34 cellular contexts compared by ENCODE assay signal in the genomic region with DNA sequence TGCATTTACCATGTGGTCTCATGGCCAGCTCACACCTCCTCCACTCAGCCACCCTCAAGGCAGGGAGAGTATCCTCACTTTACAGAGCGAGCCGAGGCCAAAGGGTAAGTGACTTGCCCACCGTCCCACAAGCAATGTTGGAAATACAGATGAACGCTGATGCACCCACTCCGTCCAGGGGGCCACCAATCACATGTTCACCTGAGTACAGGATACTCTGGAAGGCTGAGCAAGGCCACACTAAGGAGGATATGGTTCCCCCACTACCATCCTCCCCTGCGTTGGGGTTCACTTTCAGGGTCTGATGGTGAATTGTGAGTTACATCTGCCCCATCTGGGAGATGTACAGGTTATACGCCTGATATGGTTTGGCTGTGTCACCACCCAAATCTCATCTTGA.
"Had no signal": no experiment of that assay in that cellular context is flagged by ENCODE, and none has a peak within 500 bp of the region (broad histone marks: within the 10 kb centered on the region; RNA-seq: fewer than 3 reads in every experiment).

No MANE protein-coding gene starts in this region.

- H2AFZ ChIP-seq: hepatocyte had no signal

- H3K4me3 Mint-ChIP-seq: activated B cell treated with CpG ODN at 0.5 μM for 24 hours; activated naive CD4-positive, alpha-beta T cell treated with anti-CD3 and anti-CD28 coated beads for 36 hours; activated naive CD4-positive, alpha-beta T cell treated with anti-CD3 and anti-CD28 coated beads, Interleukin-2, amount 50 U/mL, for 24 hours; activated naive CD8-positive, alpha-beta T cell treated with anti-CD3 and anti-CD28 coated beads for 36 hours; activated naive CD8-positive, alpha-beta T cell treated with anti-CD3 and anti-CD28 coated beads, Interleukin-2, amount 50 U/mL, for 24 hours; activated T-helper 1 cell treated with anti-CD3 and anti-CD28 coated beads, Interleukin-12 subunit alpha, Interleukin-12 subunit beta, Interleukin-2, Interleukin-4 antibody, amounts not matched to agents 30 ng/mL and 10 ng/mL and 1 ng/mL, durations not matched to agents 14 hours and 24 hours and 36 hours; T-helper 17 cell; T-helper 2 cell treated with Interferon-gamma antibody and Interleukin-4, amounts not matched to agents 5 μg/mL and 100 μg/mL, for 36 hours had no signal

- H3K4me3 ChIP-seq: adrenal gland, body of pancreas, esophagus squamous epithelium, gastroesophageal sphincter, heart right ventricle, hepatocyte had no signal

- H3K79me2 ChIP-seq: hepatocyte had no signal

- DNase-seq: activated B cell treated with CpG ODN at 0.5 μM for 24 hours; activated CD4-positive, alpha-beta T cell treated with anti-CD3 and anti-CD28 coated beads for 48 hours; activated CD4-positive, alpha-beta T cell treated with anti-CD3 and anti-CD28 coated beads, Interleukin-2, amount 50 U/mL, for 1 hour; activated CD4-positive, alpha-beta T cell treated with anti-CD3 and anti-CD28 coated beads, Interleukin-2, amount 50 U/mL, for 48 hours; activated CD8-positive, alpha-beta memory T cell treated with anti-CD3 and anti-CD28 coated beads, Interleukin-2, amount 50 U/mL, for 4 hours; activated effector memory CD4-positive, alpha-beta T cell treated with anti-CD3 and anti-CD28 coated beads, Interleukin-2, amount 50 U/mL, for 16 hours; activated naive CD4-positive, alpha-beta T cell treated with anti-CD3 and anti-CD28 coated beads for 36 hours; activated naive CD8-positive, alpha-beta T cell treated with anti-CD3 and anti-CD28 coated beads for 36 hours; activated naive CD8-positive, alpha-beta T cell treated with anti-CD3 and anti-CD28 coated beads, Interleukin-2, amount 50 U/mL, for 24 hours; activated T-cell treated with anti-CD3 and anti-CD28 coated beads, Interleukin-2, amount 50 U/mL, for 1 hour; activated T-cell treated with anti-CD3 and anti-CD28 coated beads, Interleukin-2, amount 50 U/mL, for 48 hours; adrenal gland; amygdala; aorta; body of pancreas; caudate nucleus; cortex of kidney; effector memory CD4-positive, alpha-beta T cell; erythroblast; esophagus squamous epithelium; foreskin melanocyte; heart right ventricle; T-helper 1 cell; T-helper 17 cell; T1000; WERI-Rb-1 had no signal

- H3K27me3 ChIP-seq: adrenal gland, body of pancreas, esophagus squamous epithelium, gastroesophageal sphincter, heart right ventricle, hepatocyte had no signal

- H3K27ac Mint-ChIP-seq: activated B cell treated with CpG ODN at 0.5 μM for 24 hours; activated naive CD4-positive, alpha-beta T cell treated with anti-CD3 and anti-CD28 coated beads for 36 hours; activated naive CD4-positive, alpha-beta T cell treated with anti-CD3 and anti-CD28 coated beads, Interleukin-2, amount 50 U/mL, for 24 hours; activated naive CD8-positive, alpha-beta T cell treated with anti-CD3 and anti-CD28 coated beads for 36 hours; activated naive CD8-positive, alpha-beta T cell treated with anti-CD3 and anti-CD28 coated beads, Interleukin-2, amount 50 U/mL, for 24 hours; activated T-helper 1 cell treated with anti-CD3 and anti-CD28 coated beads, Interleukin-12 subunit alpha, Interleukin-12 subunit beta, Interleukin-2, Interleukin-4 antibody, amounts not matched to agents 30 ng/mL and 10 ng/mL and 1 ng/mL, durations not matched to agents 14 hours and 24 hours and 36 hours; activated T-helper 2 cell treated with anti-CD3 and anti-CD28 coated beads, Interferon-gamma antibody, Interleukin-2, Interleukin-4, amounts not matched to agents 10 μg/mL and 5 μg/mL and 100 μg/mL, durations not matched to agents 14 hours and 24 hours and 36 hours; T-helper 17 cell; T-helper 2 cell treated with Interferon-gamma antibody and Interleukin-4, amounts not matched to agents 5 μg/mL and 100 μg/mL, for 36 hours had no signal

- H3K4me1 Mint-ChIP-seq: activated B cell treated with CpG ODN at 0.5 μM for 24 hours; activated naive CD4-positive, alpha-beta T cell treated with anti-CD3 and anti-CD28 coated beads, Interleukin-2, amount 50 U/mL, for 24 hours; activated naive CD8-positive, alpha-beta T cell treated with anti-CD3 and anti-CD28 coated beads for 36 hours; activated naive CD8-positive, alpha-beta T cell treated with anti-CD3 and anti-CD28 coated beads, Interleukin-2, amount 50 U/mL, for 24 hours; T-helper 17 cell had no signal

- H3K27me3 Mint-ChIP-seq: activated B cell treated with CpG ODN at 0.5 μM for 24 hours; activated naive CD4-positive, alpha-beta T cell treated with anti-CD3 and anti-CD28 coated beads, Interleukin-2, amount 50 U/mL, for 24 hours; activated naive CD8-positive, alpha-beta T cell treated with anti-CD3 and anti-CD28 coated beads for 36 hours had no signal

- H3K27ac ChIP-seq: adrenal gland, body of pancreas, esophagus squamous epithelium, gastroesophageal sphincter, heart right ventricle, hepatocyte, WERI-Rb-1 had no signal

- H3K36me3 ChIP-seq: adrenal gland, esophagus squamous epithelium, gastroesophageal sphincter, heart right ventricle, WERI-Rb-1 had no signal

- H3K36me3 Mint-ChIP-seq: activated naive CD4-positive, alpha-beta T cell treated with anti-CD3 and anti-CD28 coated beads, Interleukin-2, amount 50 U/mL, for 24 hours; activated naive CD8-positive, alpha-beta T cell treated with anti-CD3 and anti-CD28 coated beads for 36 hours had no signal

- ATAC-seq: activated CD4-positive, CD25-positive, alpha-beta regulatory T cell treated with anti-CD3 and anti-CD28 coated beads, Interleukin-2, amount 50 U/mL, for 24 hours; activated naive CD8-positive, alpha-beta T cell treated with anti-CD3 and anti-CD28 coated beads, Interleukin-2, amount 50 U/mL, for 24 hours; body of pancreas; gastroesophageal sphincter; heart right ventricle; T-helper 17 cell had no signal

- H3K9me3 ChIP-seq: adrenal gland, esophagus squamous epithelium had no signal

- H3K4me2 ChIP-seq: hepatocyte had no signal

- FAIRE-seq: colon had no signal

- H3K9me3 Mint-ChIP-seq: activated B cell treated with CpG ODN at 0.5 μM for 24 hours; activated naive CD4-positive, alpha-beta T cell treated with anti-CD3 and anti-CD28 coated beads, Interleukin-2, amount 50 U/mL, for 24 hours; activated naive CD8-positive, alpha-beta T cell treated with anti-CD3 and anti-CD28 coated beads for 36 hours; activated naive CD8-positive, alpha-beta T cell treated with anti-CD3 and anti-CD28 coated beads, Interleukin-2, amount 50 U/mL, for 24 hours; activated T-helper 1 cell treated with anti-CD3 and anti-CD28 coated beads, Interleukin-12 subunit alpha, Interleukin-12 subunit beta, Interleukin-2, Interleukin-4 antibody, amounts not matched to agents 30 ng/mL and 10 ng/mL and 1 ng/mL, durations not matched to agents 14 hours and 24 hours and 36 hours; activated T-helper 2 cell treated with anti-CD3 and anti-CD28 coated beads, Interferon-gamma antibody, Interleukin-2, Interleukin-4, amounts not matched to agents 10 μg/mL and 5 μg/mL and 100 μg/mL, durations not matched to agents 14 hours and 24 hours and 36 hours; T-helper 2 cell treated with Interferon-gamma antibody and Interleukin-4, amounts not matched to agents 5 μg/mL and 100 μg/mL, for 36 hours had no signal

- H3K4me1 ChIP-seq: adrenal gland, body of pancreas, gastroesophageal sphincter had no signal
